Comparison of ENCODE assay signal across 8 cellular contexts in the genomic region with DNA sequence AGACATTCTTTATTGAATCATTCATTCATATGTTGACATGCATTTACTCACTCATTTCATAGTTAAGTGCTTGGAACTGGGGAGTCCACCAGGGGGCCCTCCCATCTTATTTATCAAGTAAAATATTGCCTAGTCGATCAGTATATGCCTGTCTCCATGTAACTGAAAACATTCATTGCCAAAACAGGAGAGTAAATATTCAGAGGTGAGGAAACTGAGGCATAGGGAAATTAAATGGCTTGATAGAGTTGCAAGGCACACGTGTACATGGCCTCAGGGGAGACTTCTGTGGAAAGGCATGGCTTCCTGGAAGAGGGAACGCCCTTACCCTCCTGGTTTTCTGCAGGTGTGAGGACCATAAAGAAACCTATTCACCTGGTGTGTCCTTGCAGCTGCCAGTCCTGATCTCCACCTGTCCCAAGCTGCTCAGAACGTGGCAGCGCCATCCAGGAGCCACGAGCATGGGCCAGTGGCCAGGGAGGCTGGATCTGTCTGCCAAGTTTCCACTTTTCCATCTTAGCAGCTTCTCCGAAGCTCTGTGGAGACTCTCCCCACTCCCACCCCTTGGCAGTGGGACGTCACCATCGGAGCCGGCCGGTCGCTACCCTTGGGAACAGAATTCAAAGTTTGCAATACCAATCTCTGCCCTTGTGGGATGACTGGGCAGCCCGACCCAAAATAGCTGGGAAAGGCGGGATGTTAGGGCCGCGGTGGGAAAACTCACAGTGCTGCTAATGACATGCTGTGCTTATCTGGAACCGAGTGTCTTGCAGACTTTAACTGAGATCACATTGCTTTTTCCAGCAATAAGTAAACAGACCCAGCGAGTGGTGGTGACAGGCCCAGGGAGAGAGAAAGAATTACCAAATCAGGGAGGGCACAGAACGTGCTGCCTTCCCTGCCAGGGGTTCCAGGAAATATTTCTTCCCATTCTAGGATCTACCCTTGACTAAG. TPM values are rescaled to one million over a fixed set of nuclear protein-coding genes. Genes with fewer than 3 reads are reported as not detected.
DNase-seq lines count a peak whose midpoint lies in the region; ATAC-seq, FAIRE-seq and TF ChIP-seq lines count a peak whose summit lies in the region.

No MANE protein-coding gene starts in this region.

- H3K27ac ChIP-seq in A673 (ENCODE audit: low read depth, low read length, poor library complexity, severe bottlenecking): no peak overlapping the region

- peaks cover 0 to 2% of the 10 kb centered on the region in 2 donors for H3K36me3 Mint-ChIP-seq in activated T-cell treated with anti-CD3 and anti-CD28 coated beads, Interleukin-2, amount 50 U/mL, for 72 hours (ENCODE audit: insufficient read depth in 2 of 2)
- H3K36me3 Mint-ChIP-seq in progenitor cell of endocrine pancreas (ENCODE audit: insufficient read depth): peaks cover 1% of the 10 kb centered on the region

- no peaks in the 10 kb centered on the region for H3K9me3 Mint-ChIP-seq in activated T-cell treated with anti-CD3 and anti-CD28 coated beads, Interleukin-2, amount 50 U/mL, for 72 hours
- H3K9me3 Mint-ChIP-seq in progenitor cell of endocrine pancreas (ENCODE audit: low read depth): peaks cover 8% of the 10 kb centered on the region

- POLR2A ChIA-PET in A673 (lab: Charles Lee; ENCODE audit: low non-redundant PET): no interaction called here

- BruUV-seq in A673 (replicated peaks; lab: Mats Ljungman, UMichigan): no TSS peak

- CTCF ChIA-PET in A673 (lab: Charles Lee): interaction anchor here (0.6 to 1.5 kb wide), 4 partner anchors 25 to 372 kb away, joined by 4 to 8 read pairs (median 6); no protein-coding TSS in a partner anchor

- FAIRE-seq in GM12892 (lab: Jason Lieb, UNC): no peak

- H3K4me1 Mint-ChIP-seq in activated T-cell treated with anti-CD3 and anti-CD28 coated beads, Interleukin-2, amount 50 U/mL, for 72 hours (ENCODE audit: low read depth): peaks cover 4% of the 10 kb centered on the region
- H3K4me1 Mint-ChIP-seq in progenitor cell of endocrine pancreas (ENCODE audit: low read depth): peaks cover 31% of the 10 kb centered on the region

- DNase-seq in A673 (ENCODE audit: low spot score): peak; percentile 78
- peak; percentile 8 for DNase-seq in GM12892 (ENCODE audit: insufficient read length)
- peak; percentile 10 for DNase-seq in NCI-H748 treated with DMSO at 0.1 percent for 48 hours (lab: John Stamatoyannopoulos, UW)
- DNase-seq in activated T-cell treated with anti-CD3 and anti-CD28 coated beads, Interleukin-2, amount 50 U/mL, for 72 hours: peak; percentile 49 to 55
- DNase-seq in glomerular endothelial cell (ENCODE audit: extremely low read depth, low read depth, low spot score): peak; percentile 52
- no peak for DNase-seq in progenitor cell of endocrine pancreas (ENCODE audit: low spot score, unreplicated experiment)
- DNase-seq in GM19240 (ENCODE audit: insufficient read length, low spot score): no peak

- peak; percentile 28 to 44 for ATAC-seq in activated T-cell treated with anti-CD3 and anti-CD28 coated beads, Interleukin-2, amount 50 U/mL, for 72 hours (replicated peaks in 1 of 2)
- no peak for ATAC-seq in GM21786 (IDR thresholded peaks at IDR 0.05; ENCODE audit: unreplicated experiment)

- H3K27me3 ChIP-seq in A673 (replicated peaks; ENCODE audit: insufficient read depth, low read depth, low read length, poor library complexity): no peaks in the 10 kb centered on the region

- intact Hi-C loops in A673 (cut with micrococcal nuclease; ENCODE audit: unreplicated experiment): loop anchor here (1.0 kb wide), 1 partner anchor 22 kb away; no protein-coding TSS in a partner anchor

- no peak for TF ChIP-seq POLR2A in GM12892 (IDR thresholded peaks at IDR 0.05; ENCODE audit: low read depth, low read length)

- H3K4me3 Mint-ChIP-seq in activated T-cell treated with anti-CD3 and anti-CD28 coated beads, Interleukin-2, amount 50 U/mL, for 72 hours: no peak overlapping the region
- no peak overlapping the region for H3K4me3 Mint-ChIP-seq in progenitor cell of endocrine pancreas (ENCODE audit: low read depth)

- peak; percentile 79 for TF ChIP-seq CTCF in A673 (conservative IDR thresholded peaks at IDR 0.05; ENCODE audit: low read depth, low read length)
- peak; percentile 53 for TF ChIP-seq CTCF in progenitor cell of endocrine pancreas (IDR thresholded peaks at IDR 0.05; ENCODE audit: unreplicated experiment)

- peaks cover 31% of the 10 kb centered on the region for H3K27me3 Mint-ChIP-seq in activated T-cell treated with anti-CD3 and anti-CD28 coated beads, Interleukin-2, amount 50 U/mL, for 72 hours (ENCODE audit: low read depth)
- peaks cover 40% of the 10 kb centered on the region for H3K27me3 Mint-ChIP-seq in progenitor cell of endocrine pancreas

- no peak overlapping the region for H3K4me3 ChIP-seq in A673 (ENCODE audit: low read depth, low read length, poor library complexity, severe bottlenecking)

- peaks cover 8% of the 10 kb centered on the region for H3K4me1 ChIP-seq in A673 (ENCODE audit: insufficient read depth, low read length, poor library complexity, severe bottlenecking)

- H3K27ac Mint-ChIP-seq in activated T-cell treated with anti-CD3 and anti-CD28 coated beads, Interleukin-2, amount 50 U/mL, for 72 hours: no peak overlapping the region
- H3K27ac Mint-ChIP-seq in progenitor cell of endocrine pancreas: no peak overlapping the region

- no peaks in the 10 kb centered on the region for H3K36me3 ChIP-seq in A673 (ENCODE audit: insufficient read depth, low read length, poor library complexity, severe bottlenecking)

- peaks cover 13% of the 10 kb centered on the region for H3K9me3 ChIP-seq in A673 (ENCODE audit: low read depth, low read length, poor library complexity, severe bottlenecking)

RNA-seq across cellular contexts. Expression of a gene that starts 4.1 kb away (rescaled TPM):
- total RNA-seq in A673 (2021) (3.8 and 6.3 TPM in 2 replicates), glomerular endothelial cell (5.5 and 7.3 TPM in 2 replicates), progenitor cell of endocrine pancreas (0.67 and 2.0 TPM in 2 replicates)
- 0.08 TPM for polyA plus RNA-seq in GM12892 (2012; ENCODE audit: missing spikeins)
- under 1 TPM; 0.31 to 0.88 TPM for total RNA-seq in activated T-cell treated with anti-CD3 and anti-CD28 coated beads, Interleukin-2, amount 50 U/mL, for 72 hours

RNA-seq across cellular contexts. Expression of a gene that starts 10.3 kb away (rescaled TPM):
- 54.2 and 67.9 TPM in 2 replicates for total RNA-seq in A673 (2021)
- polyA plus RNA-seq in GM12892 (2012; ENCODE audit: missing spikeins): 12.2 TPM
- 10 to 100 TPM; 52.9 to 58.1 TPM for total RNA-seq in activated T-cell treated with anti-CD3 and anti-CD28 coated beads, Interleukin-2, amount 50 U/mL, for 72 hours
- 62.4 and 65.3 TPM in 2 replicates for total RNA-seq in glomerular endothelial cell
- 59.0 and 66.3 TPM in 2 replicates for total RNA-seq in progenitor cell of endocrine pancreas

RNA-seq across cellular contexts. Expression of a gene that starts 40.2 kb away (rescaled TPM):
- total RNA-seq in A673 (2021) (295 and 324 TPM in 2 replicates), glomerular endothelial cell (107 and 129 TPM in 2 replicates), progenitor cell of endocrine pancreas (69.5 and 72.5 TPM in 2 replicates)
- polyA plus RNA-seq in GM12892 (2012; ENCODE audit: missing spikeins): 0.70 TPM
- 10 to 100 TPM; 23.1 to 28.2 TPM for total RNA-seq in activated T-cell treated with anti-CD3 and anti-CD28 coated beads, Interleukin-2, amount 50 U/mL, for 72 hours

RNA-seq across cellular contexts. Expression of a gene that starts 54.7 kb away (rescaled TPM):
- total RNA-seq in A673 (2021): 24.4 and 33.6 TPM in 2 replicates
- polyA plus RNA-seq in GM12892 (2012; ENCODE audit: missing spikeins): 16.5 TPM
- 10 to 100 TPM; 51.4 to 53.0 TPM for total RNA-seq in activated T-cell treated with anti-CD3 and anti-CD28 coated beads, Interleukin-2, amount 50 U/mL, for 72 hours
- 10.8 and 19.8 TPM in 2 replicates for total RNA-seq in glomerular endothelial cell
- total RNA-seq in progenitor cell of endocrine pancreas: 50.9 and 52.4 TPM in 2 replicates

Comparison
In these comparisons a context has a peak if more than half of its experiments do, and no peak if none do; other contexts are left out.
1. DNase-seq: peak in A673 (single experiment), GM12892 (single experiment), NCI-H748 treated with DMSO at 0.1 percent for 48 hours (single experiment), activated T-cell treated with anti-CD3 and anti-CD28 coated beads, Interleukin-2, amount 50 U/mL, for 72 hours (2 of 2) and glomerular endothelial cell (single experiment); none in progenitor cell of endocrine pancreas (single experiment) and GM19240 (single experiment).